ENCODE assay signal across 32 cellular contexts in genomic region chr4:1230316-1230715, GRCh38.
"Had no signal": no experiment of that assay in that cellular context is flagged by ENCODE, and none has a peak within 500 bp of the region (broad histone marks: within the 10 kb centered on the region; RNA-seq: fewer than 3 reads in every experiment).

No MANE protein-coding gene starts in this region.

- H3K4me3 Mint-ChIP-seq: activated B cell treated with CpG ODN at 0.5 μM for 24 hours; activated CD8-positive, alpha-beta T cell treated with anti-CD3 and anti-CD28 coated beads for 36 hours; activated naive CD8-positive, alpha-beta T cell; activated T-cell treated with anti-CD3 and anti-CD28 coated beads, Interleukin-2, amount 50 U/mL, for 4 hours; activated T-helper 17 cell treated with anti-CD3 and anti-CD28 coated beads, Interleukin-2, amount 50 U/mL, for 72 hours; brain; dendritic cell treated with granulocyte-macrophage colony-stimulating factor and Interleukin-4, amounts not matched to agents 40 ng/mL and 50 ng/mL, for 4 days; endodermal cell; T-helper 17 cell; T-helper 2 cell treated with Interferon-gamma antibody and Interleukin-4, amounts not matched to agents 5 μg/mL and 100 μg/mL, for 36 hours had no signal

- H3K27ac Mint-ChIP-seq: activated B cell treated with CpG ODN at 0.5 μM for 24 hours; activated CD8-positive, alpha-beta T cell treated with anti-CD3 and anti-CD28 coated beads for 36 hours; activated naive CD8-positive, alpha-beta T cell; activated T-helper 17 cell treated with anti-CD3 and anti-CD28 coated beads, Interleukin-2, amount 50 U/mL, for 72 hours; dendritic cell treated with granulocyte-macrophage colony-stimulating factor and Interleukin-4, amounts not matched to agents 40 ng/mL and 50 ng/mL, for 4 days; endodermal cell; T-helper 17 cell; T-helper 2 cell treated with Interferon-gamma antibody and Interleukin-4, amounts not matched to agents 5 μg/mL and 100 μg/mL, for 36 hours had no signal

- H3K36me3 ChIP-seq: breast epithelium had no signal

- H3K9me3 Mint-ChIP-seq: activated B cell treated with CpG ODN at 0.5 μM for 24 hours; activated CD8-positive, alpha-beta T cell treated with anti-CD3 and anti-CD28 coated beads for 36 hours; activated T-cell treated with anti-CD3 and anti-CD28 coated beads, Interleukin-2, amount 50 U/mL, for 4 hours; activated T-helper 17 cell treated with anti-CD3 and anti-CD28 coated beads, Interleukin-2, amount 50 U/mL, for 72 hours; brain; central memory CD8-positive, alpha-beta T cell; dendritic cell treated with granulocyte-macrophage colony-stimulating factor and Interleukin-4, amounts not matched to agents 40 ng/mL and 50 ng/mL, for 4 days; endodermal cell; T-helper 2 cell treated with Interferon-gamma antibody and Interleukin-4, amounts not matched to agents 5 μg/mL and 100 μg/mL, for 36 hours had no signal

- H3K4me3 ChIP-seq: ascending aorta, breast epithelium, cardiac muscle cell, coronary artery, dorsolateral prefrontal cortex had no signal

- H3K27me3 ChIP-seq: ascending aorta, breast epithelium, cardiac muscle cell, dorsolateral prefrontal cortex had no signal

- H3K27ac ChIP-seq: ascending aorta, breast epithelium, cardiac muscle cell, coronary artery, dorsolateral prefrontal cortex, WERI-Rb-1 had no signal

- H3K4me1 Mint-ChIP-seq: endodermal cell had no signal

- ATAC-seq: activated CD4-positive, CD25-positive, alpha-beta regulatory T cell treated with anti-CD3 and anti-CD28 coated beads, Interleukin-2, amount 50 U/mL, for 24 hours; activated CD8-positive, alpha-beta T cell treated with anti-CD3 and anti-CD28 coated beads for 36 hours; activated T-cell treated with anti-CD3 and anti-CD28 coated beads, Interleukin-2, amount 50 U/mL, for 4 hours; activated T-helper 17 cell treated with anti-CD3 and anti-CD28 coated beads, Interleukin-2, amount 50 U/mL, for 72 hours; esophagus mucosa; T-helper 17 cell had no signal

- H3K27me3 Mint-ChIP-seq: activated B cell treated with CpG ODN at 0.5 μM for 24 hours; activated CD8-positive, alpha-beta T cell treated with anti-CD3 and anti-CD28 coated beads for 36 hours; activated naive CD8-positive, alpha-beta T cell; activated T-helper 17 cell treated with anti-CD3 and anti-CD28 coated beads, Interleukin-2, amount 50 U/mL, for 72 hours; central memory CD8-positive, alpha-beta T cell; dendritic cell treated with granulocyte-macrophage colony-stimulating factor and Interleukin-4, amounts not matched to agents 40 ng/mL and 50 ng/mL, for 4 days; T-helper 17 cell had no signal

- DNase-seq: activated B cell treated with CpG ODN at 0.5 μM for 24 hours; activated CD4-positive, alpha-beta T cell treated with anti-CD3 and anti-CD28 coated beads for 48 hours; activated CD4-positive, alpha-beta T cell treated with anti-CD3 and anti-CD28 coated beads, Interleukin-2, amount 50 U/mL, for 1 hour; activated CD4-positive, alpha-beta T cell treated with anti-CD3 and anti-CD28 coated beads, Interleukin-2, amount 50 U/mL, for 48 hours; activated CD8-positive, alpha-beta memory T cell treated with anti-CD3 and anti-CD28 coated beads for 24 hours; activated CD8-positive, alpha-beta T cell treated with anti-CD3 and anti-CD28 coated beads for 36 hours; activated effector memory CD4-positive, alpha-beta T cell treated with Interleukin-2 at 50 U/mL for 16 hours; activated gamma-delta T cell treated with Interleukin-2 at 50 U/mL for 16 hours; activated naive CD4-positive, alpha-beta T cell treated with anti-CD3 and anti-CD28 coated beads, Interleukin-2, amount 50 U/mL, for 16 hours; activated naive CD4-positive, alpha-beta T cell treated with Interleukin-2 at 50 U/mL for 16 hours; activated T-cell treated with anti-CD3 and anti-CD28 coated beads, Interleukin-2, amount 50 U/mL, for 4 hours; dorsolateral prefrontal cortex; effector memory CD4-positive, alpha-beta T cell; endodermal cell; foreskin fibroblast; head of caudate nucleus; T-helper 1 cell; T-helper 17 cell; T1000; WERI-Rb-1 had no signal

- H3K4me1 ChIP-seq: ascending aorta had no signal

- H3K9me3 ChIP-seq: ascending aorta, breast epithelium had no signal
